38 cellular contexts compared by ENCODE assay signal in genomic region chr11:58086528-58086927, GRCh38. TPM values are rescaled to one million over a fixed set of nuclear protein-coding genes. Genes with fewer than 3 reads are reported as not detected.
"Had no signal": no experiment of that assay in that cellular context is flagged by ENCODE, and none has a peak within 500 bp of the region (broad histone marks: within the 10 kb centered on the region; RNA-seq: fewer than 3 reads in every experiment).

No MANE protein-coding gene starts in this region.

- H3K9me3 ChIP-seq: adrenal gland, ascending aorta, body of pancreas had no signal

- H3K4me3 ChIP-seq: adrenal gland, ascending aorta, body of pancreas, breast epithelium, cardiac muscle cell had no signal

- H3K36me3 ChIP-seq: adrenal gland, ascending aorta, brain microvascular endothelial cell, breast epithelium, cardiac muscle cell had no signal

- H3K4me1 ChIP-seq: adrenal gland, ascending aorta, body of pancreas, breast epithelium had no signal

- H3K27me3 ChIP-seq: adrenal gland, ascending aorta, body of pancreas, brain microvascular endothelial cell, breast epithelium, cardiac muscle cell had no signal

- DNase-seq: activated effector memory CD4-positive, alpha-beta T cell treated with anti-CD3 and anti-CD28 coated beads, Interleukin-2, amount 50 U/mL, for 16 hours; activated effector memory CD4-positive, alpha-beta T cell treated with Interleukin-2 at 50 U/mL for 16 hours; activated gamma-delta T cell; activated gamma-delta T cell treated with Interleukin-2 at 50 U/mL for 16 hours; activated naive CD4-positive, alpha-beta T cell; activated naive CD4-positive, alpha-beta T cell treated with anti-CD3 and anti-CD28 coated beads for 36 hours; activated naive CD4-positive, alpha-beta T cell treated with anti-CD3 and anti-CD28 coated beads, Interleukin-2, amount 10 ng/mL, durations not matched to agents 7 days and 5 days; activated naive CD4-positive, alpha-beta T cell treated with anti-CD3 and anti-CD28 coated beads, Interleukin-2, amount 50 U/mL, for 16 hours; activated naive CD4-positive, alpha-beta T cell treated with Interleukin-2 at 50 U/mL for 16 hours; activated naive CD8-positive, alpha-beta T cell treated with anti-CD3 and anti-CD28 coated beads for 36 hours; activated naive CD8-positive, alpha-beta T cell treated with anti-CD3 and anti-CD28 coated beads, Interleukin-2, amount 10 ng/mL, durations not matched to agents 7 days and 5 days; activated naive CD8-positive, alpha-beta T cell treated with anti-CD3 and anti-CD28 coated beads, Interleukin-2, amount 50 U/mL, for 24 hours; activated T-cell treated with anti-CD3 and anti-CD28 coated beads, Interleukin-2, amount 50 U/mL, for 4 hours; activated T-cell treated with anti-CD3 and anti-CD28 coated beads, Interleukin-2, amount 50 U/mL, for 48 hours; activated T-cell treated with anti-CD3 and anti-CD28 coated beads, Interleukin-2, amount 50 U/mL, for 72 hours; adrenal gland; amniotic stem cell; amygdala; anterior cingulate cortex; aorta; body of pancreas; brain microvascular endothelial cell; caudate nucleus; central memory CD4-positive, alpha-beta T cell; cerebellar nuclear complex had no signal

- ATAC-seq: activated naive CD4-positive, alpha-beta T cell treated with anti-CD3 and anti-CD28 coated beads, Interleukin-2, amount 50 U/mL, for 72 hours; activated naive CD8-positive, alpha-beta T cell treated with anti-CD3 and anti-CD28 coated beads, Interleukin-2, amount 50 U/mL, for 24 hours; activated T-cell treated with anti-CD3 and anti-CD28 coated beads, Interleukin-2, amount 50 U/mL, for 4 hours; activated T-cell treated with anti-CD3 and anti-CD28 coated beads, Interleukin-2, amount 50 U/mL, for 72 hours; activated T-helper 17 cell treated with anti-CD3 and anti-CD28 coated beads, Interleukin-2, amount 50 U/mL, for 72 hours; body of pancreas had no signal

- H3K27ac ChIP-seq: adrenal gland, ascending aorta, body of pancreas, brain microvascular endothelial cell, breast epithelium, cardiac muscle cell had no signal

- FAIRE-seq: astrocyte, bronchial epithelial cell had no signal

RNA-seq across cellular contexts. Expression of gene OR9I1, which starts 38.8 kb away (rescaled TPM):
- total RNA-seq: activated naive CD4-positive, alpha-beta T cell treated with anti-CD3 and anti-CD28 coated beads for 36 hours; activated naive CD4-positive, alpha-beta T cell treated with anti-CD3 and anti-CD28 coated beads, Interleukin-2, amount 50 U/mL, for 72 hours; activated naive CD8-positive, alpha-beta T cell treated with anti-CD3 and anti-CD28 coated beads for 36 hours; activated naive CD8-positive, alpha-beta T cell treated with anti-CD3 and anti-CD28 coated beads, Interleukin-2, amount 10 ng/mL, durations not matched to agents 7 days and 5 days; activated T-cell treated with anti-CD3 and anti-CD28 coated beads, Interleukin-2, amount 50 U/mL, for 4 hours; activated T-cell treated with anti-CD3 and anti-CD28 coated beads, Interleukin-2, amount 50 U/mL, for 72 hours; activated T-helper 1 cell treated with anti-CD3 and anti-CD28 coated beads, Interleukin-12 subunit alpha, Interleukin-12 subunit beta, Interleukin-2, Interleukin-4 antibody, amounts not matched to agents 30 ng/mL and 10 ng/mL and 1 ng/mL, durations not matched to agents 14 hours and 24 hours and 36 hours; activated T-helper 17 cell treated with anti-CD3 and anti-CD28 coated beads, Interleukin-2, amount 50 U/mL, for 72 hours; activated T-helper 2 cell treated with anti-CD3 and anti-CD28 coated beads, Interferon-gamma antibody, Interleukin-2, Interleukin-4, amounts not matched to agents 10 μg/mL and 5 μg/mL and 100 μg/mL, durations not matched to agents 14 hours and 24 hours and 36 hours; adrenal gland; aorta; ascending aorta; astrocyte; body of pancreas; breast epithelium; bronchial epithelial cell; cardiac muscle cell; cardiac septum; cerebellum; chondrocyte had no signal
- polyA plus RNA-seq: adipose tissue, adrenal gland, aorta, cardiac muscle cell had no signal

RNA-seq across cellular contexts. Expression of gene OR6Q1, which starts 55.8 kb away (rescaled TPM):
- total RNA-seq: activated naive CD4-positive, alpha-beta T cell treated with anti-CD3 and anti-CD28 coated beads for 36 hours; activated naive CD8-positive, alpha-beta T cell treated with anti-CD3 and anti-CD28 coated beads for 36 hours; activated naive CD8-positive, alpha-beta T cell treated with anti-CD3 and anti-CD28 coated beads, Interleukin-2, amount 10 ng/mL, durations not matched to agents 7 days and 5 days; activated T-cell treated with anti-CD3 and anti-CD28 coated beads, Interleukin-2, amount 50 U/mL, for 4 hours; activated T-cell treated with anti-CD3 and anti-CD28 coated beads, Interleukin-2, amount 50 U/mL, for 72 hours; activated T-helper 1 cell treated with anti-CD3 and anti-CD28 coated beads, Interleukin-12 subunit alpha, Interleukin-12 subunit beta, Interleukin-2, Interleukin-4 antibody, amounts not matched to agents 30 ng/mL and 10 ng/mL and 1 ng/mL, durations not matched to agents 14 hours and 24 hours and 36 hours; activated T-helper 2 cell treated with anti-CD3 and anti-CD28 coated beads, Interferon-gamma antibody, Interleukin-2, Interleukin-4, amounts not matched to agents 10 μg/mL and 5 μg/mL and 100 μg/mL, durations not matched to agents 14 hours and 24 hours and 36 hours; adrenal gland; aorta; ascending aorta; astrocyte; body of pancreas; breast epithelium; bronchial epithelial cell; cardiac muscle cell; cardiac septum; cerebellum; chondrocyte had no signal
- polyA plus RNA-seq: adipose tissue, adrenal gland, aorta, cardiac muscle cell had no signal
